ENCODE assay signal across 21 cellular contexts in genomic region chr16:76207270-76207669, GRCh38.
DNase-seq lines count a peak whose midpoint lies in the region; ATAC-seq and FAIRE-seq lines count a peak whose summit lies in the region.
"Had no signal": no experiment of that assay in that cellular context is flagged by ENCODE, and none has a peak within 500 bp of the region (broad histone marks: within the 10 kb centered on the region; RNA-seq: fewer than 3 reads in every experiment).

No MANE protein-coding gene starts in this region.

- FAIRE-seq in small intestine (lab: Jason Lieb, UNC) = no peak
- FAIRE-seq: A549, GM19239 had no signal

- H3K4me1 ChIP-seq in small intestine (ENCODE audit: control insufficient read depth in 2 of 2, insufficient read depth in 1 of 2, low read depth in 1 of 2, low read length in 1 of 2) = no peaks in the 10 kb centered on the region
- H3K4me1 ChIP-seq: A549, HAP-1 had no signal

- no peaks in the 10 kb centered on the region for H3K36me3 ChIP-seq in small intestine (ENCODE audit: control insufficient read depth in 2 of 2, insufficient read depth in 2 of 2, low read length in 2 of 2)
- H3K36me3 ChIP-seq: HAP-1 had no signal

- WGBS in small intestine, 3 donors = 38 to 69% (median 39%) methylated on average over 3 of the region's 3 CpGs

- H3K4me3 ChIP-seq in small intestine (ENCODE audit: low read depth in 1 of 2, low read length in 2 of 2) = no peak overlapping the region
- H3K4me3 ChIP-seq: A549, HAP-1 had no signal

- H3K27me3 ChIP-seq in small intestine (ENCODE audit: control insufficient read depth in 2 of 2, insufficient read depth in 2 of 2, low read length in 2 of 2) = no peaks in the 10 kb centered on the region

- no peaks in the 10 kb centered on the region for H3K9me3 ChIP-seq in small intestine (ENCODE audit: control insufficient read depth, low read depth)
- H3K9me3 ChIP-seq: A549, HAP-1 had no signal

- DNase-seq in amniotic epithelial cell (ENCODE audit: low read depth) (peak; percentile 14), islet precursor cell (peak; percentile 63), amygdala (lab: John Stamatoyannopoulos, UW) (no peak), KG1 (lab: John Stamatoyannopoulos, UW) (no peak), small intestine (no peak)
- DNase-seq: COR-L47, Karpas-422, MM.1S, NCI-H1105, NCI-H1694 treated with DMSO at 0.1 percent for 48 hours, NCI-H2107, NCI-H526 treated with DMSO at 0.1 percent for 48 hours, OCI-M1, SHP77 treated with DMSO at 0.1 percent for 48 hours had no signal

- H3K27ac ChIP-seq in small intestine (ENCODE audit: low read depth in 1 of 2, low read length in 1 of 2) = no peak overlapping the region
- H3K27ac ChIP-seq: A549, C4-2B had no signal

- ATAC-seq in GM18861 (IDR thresholded peaks at IDR 0.05; ENCODE audit: unreplicated experiment) (peak; percentile 36), HG02798 (IDR thresholded peaks at IDR 0.05; ENCODE audit: poor library complexity, unreplicated experiment) (peak; percentile 38)
- ATAC-seq: A549, SK-N-SH treated with all-trans-retinoic acid at 6 μM for 48 hours had no signal

Comparison
In these comparisons a context has a peak if more than half of its experiments do, and no peak if none do; other contexts are left out.
1. DNase-seq: peak in amniotic epithelial cell (single experiment) and islet precursor cell (single experiment); none in amygdala (0 of 56), KG1 (single experiment) and small intestine (single experiment).